In genomic region chr21:15126948-15127347, GRCh38 we compare ENCODE assay signal across 21 cellular contexts.
"Had no signal": no experiment of that assay in that cellular context is flagged by ENCODE, and none has a peak within 500 bp of the region (broad histone marks: within the 10 kb centered on the region; RNA-seq: fewer than 3 reads in every experiment).

No MANE protein-coding gene starts in this region.

- H3K36me3 ChIP-seq: SJSA1 had no signal

- H3K9me3 ChIP-seq: SJSA1 had no signal

- H3K9ac ChIP-seq: KMS-11 had no signal

- H3K4me2 ChIP-seq: KMS-11 had no signal

- H3K4me1 ChIP-seq: SJSA1 had no signal

- H3K4me3 ChIP-seq: K562, SJSA1, SK-N-MC had no signal

- H3K27ac Mint-ChIP-seq: IgD-negative memory B cell had no signal

- H3K4me3 Mint-ChIP-seq: IgD-negative memory B cell had no signal

- ATAC-seq: K562 had no signal

- H3K27ac ChIP-seq: KMS-11, SJSA1, SK-N-MC had no signal

- DNase-seq: Kasumi-1, MM.1S, NCI-H1092 treated with DMSO at 0.1 percent for 48 hours, NCI-H1436, NCI-H187, NCI-H2029, NCI-H2081 treated with DMSO at 0.1 percent for 48 hours, NCI-H2171, NCI-H226, NCI-H446, NCI-H510A, NCI-H524 treated with DMSO at 0.1 percent for 48 hours, NCI-H69, NCI-H774, RPMI8226, SHP77 treated with DMSO at 0.1 percent for 48 hours had no signal

- H3K36me3 Mint-ChIP-seq: IgD-negative memory B cell had no signal
